Comparison of ENCODE assay signal across 16 cellular contexts in genomic region chr17:36679815-36680467, GRCh38.
A peak's percentile ranks its signal among the peaks of the same experiment; 100 is the strongest.
DNase-seq lines count a peak whose midpoint lies in the region; ATAC-seq and TF ChIP-seq lines count a peak whose summit lies in the region.
"Had no signal": no experiment of that assay in that cellular context is flagged by ENCODE, and none has a peak within 500 bp of the region (broad histone marks: within the 10 kb centered on the region; RNA-seq: fewer than 3 reads in every experiment).

No MANE protein-coding gene starts in this region.

- H3K4me1 ChIP-seq in SK-N-SH (ENCODE audit: control insufficient read depth in 1 of 2, insufficient read depth in 2 of 2, low read depth in 1 of 2, low read length in 1 of 2) (peaks cover 0 to 25% of the 10 kb centered on the region in 2 experiments; a peak in 2 of 4 replicates), HEK293 (ENCODE audit: control insufficient read depth, insufficient read depth, low read length) (no peaks in the 10 kb centered on the region), neuronal stem cell (ENCODE audit: control insufficient read depth in 2 of 2, insufficient read depth in 1 of 2, low read depth in 1 of 2, low read length in 2 of 2) (no peaks in the 10 kb centered on the region)
- H3K4me1 ChIP-seq: Caco-2 had no signal

- H3K9me2 ChIP-seq in SK-N-SH, result no peaks in the 10 kb centered on the region

- no peak overlapping the region for H4K91ac ChIP-seq in neuronal stem cell (ENCODE audit: low read depth, low read length, poor library complexity)

- TF ChIP-seq CTCF in SK-N-SH (IDR thresholded peaks at IDR 0.05) (no peak), HEK293 (tag by site-specific recombination; IDR thresholded peaks at IDR 0.05) (no peak), chondrocyte (IDR thresholded peaks at IDR 0.05) (no peak)

- no peaks in the 10 kb centered on the region for H3K36me3 Mint-ChIP-seq in chondrocyte (ENCODE audit: low read depth)

- no peaks in the 10 kb centered on the region for H3K9me3 Mint-ChIP-seq in chondrocyte (ENCODE audit: low read depth)
- H3K9me3 Mint-ChIP-seq: CD4-positive, alpha-beta T cell; GM23338 had no signal

- no peak overlapping the region for H3K4me2 ChIP-seq in SK-N-SH
- no peak overlapping the region for H3K4me2 ChIP-seq in neuronal stem cell (ENCODE audit: insufficient read depth, low read length, poor library complexity, severe bottlenecking)
- H3K4me2 ChIP-seq: GM23338 had no signal

- H3K79me1 ChIP-seq in neuronal stem cell (ENCODE audit: low read depth, low read length), result no peaks in the 10 kb centered on the region

- H3F3A ChIP-seq in SK-N-SH (replicated peaks; ENCODE audit: insufficient read depth), result no peaks in the 10 kb centered on the region

- H3K4me3 ChIP-seq in SK-N-SH (ENCODE audit: low read depth in 2 of 2, low read length in 1 of 2), result no peak overlapping the region
- H3K4me3 ChIP-seq in HEK293 (ENCODE audit: low read depth, low read length), result no peak overlapping the region
- no peak overlapping the region for H3K4me3 ChIP-seq in neuronal stem cell (ENCODE audit: low read length in 2 of 2)
- H3K4me3 ChIP-seq: GM23338 had no signal

- no peaks in the 10 kb centered on the region for H3K79me2 ChIP-seq in SK-N-SH (ENCODE audit: insufficient read depth)

- POLR2A ChIA-PET in SK-N-SH (lab: Yijun Ruan, JAX), result no interaction called here
- POLR2A ChIA-PET in HEK293 (lab: Yijun Ruan, JAX), result no interaction called here

- peak overlapping the region in 1 of 2 experiments; percentile 55; a peak in 2 of 4 replicates for H3K27ac ChIP-seq in SK-N-SH (ENCODE audit: low read depth in 2 of 2, low read length in 1 of 2)
- H3K27ac ChIP-seq in HEK293 (ENCODE audit: extremely low read depth, low read depth, low read length), result no peak overlapping the region
- no peak overlapping the region for H3K27ac ChIP-seq in neuronal stem cell (replicated peaks; ENCODE audit: low read length)
- H3K27ac ChIP-seq: 22Rv1, C4-2B, HL-60 had no signal

- 67% methylated on average over 7 of the region's 9 CpGs for WGBS in SK-N-SH (ENCODE audit: low lambda C conversion rate)
- WGBS in neuronal stem cell (ENCODE audit: extremely low coverage in 2 of 2, insufficient read length in 2 of 2, insufficient replicate concordance in 1 of 2), 2 donors, result no CpG with 5 or more reads among the region's 9 CpGs

- H2AFZ ChIP-seq in SK-N-SH (ENCODE audit: low read depth) (no peak overlapping the region), neuronal stem cell (ENCODE audit: low read length) (no peak overlapping the region)
- H2AFZ ChIP-seq: GM23338 had no signal

- H3K4ac ChIP-seq in neuronal stem cell (ENCODE audit: low read length), result no peak overlapping the region

- DNase-seq in SK-N-SH (peak; percentile 39), chondrocyte (ENCODE audit: low spot score) (peak; percentile 67), neuronal stem cell (ENCODE audit: low spot score) (no peak), left lobe of liver (ENCODE audit: low spot score) (no peak), HK-2 (ENCODE audit: unreplicated experiment) (no peak), NCI-H2029 (lab: John Stamatoyannopoulos, UW) (no peak)
- DNase-seq: Caco-2; CD4-positive, alpha-beta T cell had no signal

- no peaks in the 10 kb centered on the region for H3K36me3 ChIP-seq in SK-N-SH (replicated peaks in 1 of 2; ENCODE audit: control insufficient read depth in 1 of 2, insufficient read depth in 2 of 2, low read length in 1 of 2)
- H3K36me3 ChIP-seq in HEK293 (ENCODE audit: control insufficient read depth in 2 of 2, insufficient read depth in 1 of 2, low read length in 2 of 2), result no peaks in the 10 kb centered on the region
- no peaks in the 10 kb centered on the region for H3K36me3 ChIP-seq in neuronal stem cell (replicated peaks in 1 of 2; ENCODE audit: control insufficient read depth in 2 of 2, insufficient read depth in 2 of 2, low read length in 2 of 2)

- no peak overlapping the region for H3K23ac ChIP-seq in neuronal stem cell (ENCODE audit: low read depth, low read length, poor library complexity)

- H3K4me1 Mint-ChIP-seq in chondrocyte (ENCODE audit: low read depth), result no peaks in the 10 kb centered on the region

- H3K9ac ChIP-seq in SK-N-SH (no peak overlapping the region), neuronal stem cell (ENCODE audit: low read depth, low read length, poor library complexity) (no peak overlapping the region)

- H3K9me3 ChIP-seq in SK-N-SH (no peaks in the 10 kb centered on the region), HEK293 (ENCODE audit: control insufficient read depth, insufficient read depth, low read depth, low read length) (no peaks in the 10 kb centered on the region), neuronal stem cell (replicated peaks in 1 of 2; ENCODE audit: control insufficient read depth in 2 of 2, insufficient read depth in 1 of 2, low read depth in 1 of 2, low read length in 2 of 2) (no peaks in the 10 kb centered on the region)
- H3K9me3 ChIP-seq: Caco-2 had no signal

- no peak overlapping the region for H3K27ac Mint-ChIP-seq in chondrocyte (ENCODE audit: unreplicated experiment)
- H3K27ac Mint-ChIP-seq: B cell; CD4-positive, alpha-beta T cell; GM23338 had no signal

- H3K14ac ChIP-seq in neuronal stem cell (ENCODE audit: low read length), result no peak overlapping the region

- no peak for TF ChIP-seq EP300 in SK-N-SH (IDR thresholded peaks at IDR 0.05; ENCODE audit: borderline replicate concordance in 1 of 2, low read depth in 1 of 2, low read length in 1 of 2)

- no peaks in the 10 kb centered on the region for H4K20me1 ChIP-seq in SK-N-SH (ENCODE audit: insufficient read depth)

- H2BK15ac ChIP-seq in neuronal stem cell (ENCODE audit: low read length), result no peak overlapping the region

- H3K27me3 ChIP-seq in SK-N-SH (ENCODE audit: insufficient read depth) (no peaks in the 10 kb centered on the region), neuronal stem cell (ENCODE audit: control insufficient read depth in 3 of 3, insufficient read depth in 3 of 3, low read depth in 1 of 3, low read length in 3 of 3) (peaks cover 0 to 30% (median 0%) of the 10 kb centered on the region in 3 experiments)

- H3K4me3 Mint-ChIP-seq in chondrocyte (ENCODE audit: unreplicated experiment), result no peak overlapping the region
- H3K4me3 Mint-ChIP-seq: B cell; CD4-positive, alpha-beta T cell; GM23338 had no signal

- H2BK5ac ChIP-seq in neuronal stem cell (ENCODE audit: low read length), result no peak overlapping the region

- peaks cover 64% of the 10 kb centered on the region for H3K27me3 Mint-ChIP-seq in chondrocyte (ENCODE audit: low read depth)
- H3K27me3 Mint-ChIP-seq: CD4-positive, alpha-beta T cell had no signal

- no peak overlapping the region for H2BK120ac ChIP-seq in neuronal stem cell (ENCODE audit: low read depth, low read length)

- H2BK12ac ChIP-seq in neuronal stem cell (ENCODE audit: low read length), result peak overlapping the region; percentile 2

- ATAC-seq in SK-N-SH treated with all-trans-retinoic acid at 6 μM for 48 hours (no peak; the same call in 2 of the 3 replicates), left lobe of liver (no peak)
- ATAC-seq: GM23338, HCT116 had no signal

- peak overlapping the region; percentile 12 for H3K18ac ChIP-seq in neuronal stem cell (ENCODE audit: low read length)

- CTCF ChIA-PET in SK-N-SH (lab: Yijun Ruan, JAX), result interaction anchor here (0.6 to 1.4 kb wide), 5 partner anchors 13 to 495 kb away, joined by 3 to 4 read pairs (median 3); partner anchors contain the start of gene AATF
- CTCF ChIA-PET in HEK293 (lab: Yijun Ruan, JAX), result interaction anchor here (0.6 to 1.1 kb wide), 3 partner anchors 17 to 54 kb away, joined by 3 to 5 read pairs (median 4); no protein-coding TSS in a partner anchor

- TF ChIP-seq RAD21 in SK-N-SH (IDR thresholded peaks at IDR 0.05; ENCODE audit: low read length), result no peak

- no peak overlapping the region for H4K8ac ChIP-seq in neuronal stem cell (ENCODE audit: low read depth, low read length)

- no peak overlapping the region for H2AK5ac ChIP-seq in neuronal stem cell (ENCODE audit: low read depth, low read length)

TF ChIP-seq in SK-N-SH, 30 proteins besides CTCF, POLR2A, EP300 and RAD21 (continues in another document):
- TF ChIP-seq MAX (IDR thresholded peaks at IDR 0.05; ENCODE audit: low read depth), result no peak
- no peak for TF ChIP-seq TCF12 (IDR thresholded peaks at IDR 0.05)

TF ChIP-seq in SK-N-SH treated with all-trans-retinoic acid at 6 μM for 48 hours, 23 proteins besides CTCF, POLR2A, EP300 and RAD21 (continues in another document):
- TF ChIP-seq ZC3H10 (CRISPR knock-in tag; IDR thresholded peaks at IDR 0.05), result no peak
- TF ChIP-seq POU6F1 (CRISPR knock-in tag; IDR thresholded peaks at IDR 0.05; ENCODE audit: borderline replicate concordance, low read depth), result no peak
- no peak for TF ChIP-seq TCF4 (CRISPR knock-in tag; IDR thresholded peaks at IDR 0.05; ENCODE audit: borderline replicate concordance)
- TF ChIP-seq GLIS3 (CRISPR knock-in tag; IDR thresholded peaks at IDR 0.05), result no peak

TF ChIP-seq in HEK293, 187 proteins besides CTCF, POLR2A, EP300 and RAD21:
- TF ChIP-seq REPIN1 (tag by site-specific recombination; IDR thresholded peaks at IDR 0.05; ENCODE audit: low read depth) (no peak), ZNF341 (tag by site-specific recombination; IDR thresholded peaks at IDR 0.05; ENCODE audit: low read depth) (no peak), ZFP41 (tag by site-specific recombination; IDR thresholded peaks at IDR 0.05; ENCODE audit: borderline replicate concordance) (no peak), ZBTB17 (tag by site-specific recombination; IDR thresholded peaks at IDR 0.05) (0 out of 2 replicates have a peak, but pooled peaks have one; percentile 21), KLF7 (tag by site-specific recombination; IDR thresholded peaks at IDR 0.05; ENCODE audit: borderline replicate concordance) (no peak), ZNF600 (tag by site-specific recombination; IDR thresholded peaks at IDR 0.05) (peak; percentile 52; the same call in 1 of the 2 replicates)
TF ChIP-seq in HEK293: peak in this region for 2.

Comparison
In these comparisons a context has a peak if more than half of its experiments do, and no peak if none do; other contexts are left out.
1. DNase-seq: peak in SK-N-SH (single experiment) and chondrocyte (single experiment); none in neuronal stem cell (single experiment), left lobe of liver (single experiment), HK-2 (single experiment) and NCI-H2029 (single experiment).